Comparison of ENCODE assay signal across 11 cellular contexts in genomic region chr3:177483182-177483967, GRCh38.
DNase-seq lines count a peak whose midpoint lies in the region; ATAC-seq and TF ChIP-seq lines count a peak whose summit lies in the region.
"Had no signal": no experiment of that assay in that cellular context is flagged by ENCODE, and none has a peak within 500 bp of the region (broad histone marks: within the 10 kb centered on the region; RNA-seq: fewer than 3 reads in every experiment).

No MANE protein-coding gene starts in this region.

- CTCF ChIA-PET in naive thymus-derived CD4-positive, alpha-beta T cell (lab: Charles Lee): no interaction called here

- H3K36me3 Mint-ChIP-seq in naive thymus-derived CD4-positive, alpha-beta T cell: peaks cover 0 to 5% (median 1%) of the 10 kb centered on the region in 5 donors

- H3K9me3 Mint-ChIP-seq in naive thymus-derived CD4-positive, alpha-beta T cell: peaks cover 0 to 9% (median 4%) of the 10 kb centered on the region in 11 donors
- H3K9me3 Mint-ChIP-seq: effector memory CD8-positive, alpha-beta T cell had no signal

- intact Hi-C loops in naive thymus-derived CD4-positive, alpha-beta T cell (cut with micrococcal nuclease): no loop called here

- POLR2A ChIA-PET in naive thymus-derived CD4-positive, alpha-beta T cell (lab: Charles Lee): interaction anchor here (0.6 to 1.2 kb wide), 2 partner anchors 12 to 60 kb away, joined by 3 read pairs; no protein-coding TSS in a partner anchor

- H3K4me1 ChIP-seq in smooth muscle cell (ENCODE audit: low read depth): peaks cover 5% of the 10 kb centered on the region
- H3K4me1 ChIP-seq in naive thymus-derived CD4-positive, alpha-beta T cell (ENCODE audit: control insufficient read depth in 2 of 2, insufficient read depth in 2 of 2, low read length in 2 of 2): peaks cover 0 to 4% of the 10 kb centered on the region in 2 donors

- H3K4me3 Mint-ChIP-seq in naive thymus-derived CD4-positive, alpha-beta T cell: no peak overlapping the region
- H3K4me3 Mint-ChIP-seq: effector memory CD8-positive, alpha-beta T cell; nephron had no signal

- H3K9me3 ChIP-seq in smooth muscle cell (replicated peaks; ENCODE audit: low read depth): no peaks in the 10 kb centered on the region
- H3K9me3 ChIP-seq in naive thymus-derived CD4-positive, alpha-beta T cell (ENCODE audit: control insufficient read depth in 2 of 3, low read length in 3 of 3): no peaks in the 10 kb centered on the region

- peak; percentile 13 for DNase-seq in DMS153 (lab: John Stamatoyannopoulos, UW)
- no peak for DNase-seq in DMS153 treated with DMSO at 0.1 percent for 48 hours (lab: John Stamatoyannopoulos, UW; ENCODE audit: unreplicated experiment)
- peak; percentile 93 for DNase-seq in OCI-M1 (lab: John Stamatoyannopoulos, UW)
- DNase-seq in smooth muscle cell (lab: John Stamatoyannopoulos, UW; ENCODE audit: unreplicated experiment): no peak
- no peak for DNase-seq in naive thymus-derived CD4-positive, alpha-beta T cell
- DNase-seq: activated T-cell treated with anti-CD3 and anti-CD28 coated beads, Interleukin-2, amount 50 U/mL, for 1 hour; effector memory CD8-positive, alpha-beta T cell had no signal

- no peak overlapping the region for H3K4me3 ChIP-seq in smooth muscle cell
- H3K4me3 ChIP-seq in naive thymus-derived CD4-positive, alpha-beta T cell (ENCODE audit: low read length): no peak overlapping the region

- H3K4me2 ChIP-seq in smooth muscle cell: no peak overlapping the region

- 54% methylated on average over 4 of the region's 4 CpGs for WGBS in smooth muscle cell (ENCODE audit: low lambda C conversion rate)

- H3K27ac Mint-ChIP-seq in naive thymus-derived CD4-positive, alpha-beta T cell: no peak overlapping the region
- H3K27ac Mint-ChIP-seq: effector memory CD8-positive, alpha-beta T cell had no signal

- peak; percentile 93 for ATAC-seq in esophagus mucosa
- no peak for ATAC-seq in naive thymus-derived CD4-positive, alpha-beta T cell
- ATAC-seq in HG02852 (IDR thresholded peaks at IDR 0.05; ENCODE audit: unreplicated experiment): no peak
- no peak for ATAC-seq in GM18505 (IDR thresholded peaks at IDR 0.05; ENCODE audit: unreplicated experiment)
- ATAC-seq: effector memory CD8-positive, alpha-beta T cell had no signal

- H3K27me3 ChIP-seq in smooth muscle cell (ENCODE audit: low read depth): no peaks in the 10 kb centered on the region
- H3K27me3 ChIP-seq in naive thymus-derived CD4-positive, alpha-beta T cell (ENCODE audit: control insufficient read depth in 2 of 2, insufficient read depth in 2 of 2, low read length in 2 of 2): no peaks in the 10 kb centered on the region

- no peaks in the 10 kb centered on the region for H3F3A ChIP-seq in smooth muscle cell (ENCODE audit: low read depth)

- H3K27ac ChIP-seq in smooth muscle cell (ENCODE audit: low read depth): peak overlapping the region; percentile 56
- H3K27ac ChIP-seq in naive thymus-derived CD4-positive, alpha-beta T cell (ENCODE audit: low read depth, low read length): no peak overlapping the region

- TF ChIP-seq POLR2A in GM18505 (IDR thresholded peaks at IDR 0.05; ENCODE audit: borderline replicate concordance, extremely low read depth, insufficient read depth, insufficient read length): no peak

- peak; percentile 25 for TF ChIP-seq CTCF in smooth muscle cell (IDR thresholded peaks at IDR 0.05; ENCODE audit: borderline replicate concordance, insufficient read depth, poor library complexity, severe bottlenecking)

- H3K27me3 Mint-ChIP-seq in naive thymus-derived CD4-positive, alpha-beta T cell: no peaks in the 10 kb centered on the region
- H3K27me3 Mint-ChIP-seq: effector memory CD8-positive, alpha-beta T cell had no signal

- no peaks in the 10 kb centered on the region for H3K36me3 ChIP-seq in smooth muscle cell (ENCODE audit: low read depth)
- no peaks in the 10 kb centered on the region for H3K36me3 ChIP-seq in naive thymus-derived CD4-positive, alpha-beta T cell (ENCODE audit: control insufficient read depth in 2 of 3, insufficient read depth in 3 of 3, low read length in 3 of 3)

- H3K9ac ChIP-seq in smooth muscle cell (ENCODE audit: low read depth): no peak overlapping the region

- peaks cover 0 to 8% (median 6%) of the 10 kb centered on the region in 7 donors for H3K4me1 Mint-ChIP-seq in naive thymus-derived CD4-positive, alpha-beta T cell

- H3K79me2 ChIP-seq in smooth muscle cell (ENCODE audit: low read depth): no peaks in the 10 kb centered on the region

- no peaks in the 10 kb centered on the region for H4K20me1 ChIP-seq in smooth muscle cell (ENCODE audit: low read depth)

- no peak overlapping the region for H2AFZ ChIP-seq in smooth muscle cell (ENCODE audit: low read depth)

Comparison
In these comparisons a context has a peak if more than half of its experiments do, and no peak if none do; other contexts are left out.
1. DNase-seq: peak in DMS153 (single experiment) and OCI-M1 (single experiment); none in DMS153 treated with DMSO at 0.1 percent for 48 hours (single experiment), smooth muscle cell (single experiment) and naive thymus-derived CD4-positive, alpha-beta T cell (0 of 9).